36 cellular contexts compared by ENCODE assay signal in the genomic region with DNA sequence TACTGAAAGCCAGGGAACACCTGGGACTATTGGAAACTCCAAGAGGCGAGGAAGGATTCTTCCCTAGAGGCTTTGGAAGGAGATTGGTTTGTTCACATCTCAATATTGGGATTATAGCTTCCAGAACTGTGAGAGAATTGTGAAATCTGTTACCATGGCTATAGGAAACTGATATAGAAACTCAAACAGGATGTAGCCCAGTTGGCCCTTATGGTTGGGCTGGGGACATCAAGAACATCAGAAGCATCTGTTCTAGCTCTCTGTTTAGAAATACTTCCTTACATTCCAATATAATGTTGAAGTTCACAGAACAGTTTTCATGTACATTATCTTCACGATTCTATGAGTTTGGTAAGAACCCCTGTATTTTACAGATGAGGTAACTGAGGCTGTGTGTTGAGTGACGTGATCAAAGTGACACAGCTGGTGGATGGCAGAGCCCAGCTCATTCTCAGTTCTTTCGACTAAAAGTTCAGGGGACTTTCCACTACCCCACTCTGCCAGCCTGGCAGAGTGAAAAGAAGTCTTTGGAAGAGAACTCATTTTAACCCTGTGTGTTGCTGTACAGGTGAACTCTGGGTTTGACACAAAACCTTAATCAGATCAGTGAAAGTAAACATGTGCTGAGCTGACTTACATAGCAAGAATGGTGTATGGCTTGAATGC.
"Had no signal": no experiment of that assay in that cellular context is flagged by ENCODE, and none has a peak within 500 bp of the region (broad histone marks: within the 10 kb centered on the region; RNA-seq: fewer than 3 reads in every experiment).

No MANE protein-coding gene starts in this region.

- H3K79me2 ChIP-seq: hepatocyte had no signal

- H3K4me2 ChIP-seq: hepatocyte had no signal

- FAIRE-seq: endometrium, endothelial cell of umbilical vein had no signal

- H3K27ac Mint-ChIP-seq: activated CD4-positive, alpha-beta memory T cell treated with anti-CD3 and anti-CD28 coated beads for 36 hours; activated CD4-positive, alpha-beta T cell treated with anti-CD3 and anti-CD28 coated beads for 36 hours; activated CD4-positive, alpha-beta T cell treated with anti-CD3 and anti-CD28 coated beads, Interleukin-2, amount 10 ng/mL, durations not matched to agents 24 days and 14 days; activated CD8-positive, alpha-beta memory T cell treated with anti-CD3 and anti-CD28 coated beads, Interleukin-2, amount 10 ng/mL, durations not matched to agents 7 days and 5 days; activated CD8-positive, alpha-beta T cell treated with anti-CD3 and anti-CD28 coated beads, Interleukin-2, amount 10 ng/mL, durations not matched to agents 7 days and 5 days; activated naive CD4-positive, alpha-beta T cell treated with anti-CD3 and anti-CD28 coated beads for 36 hours; activated naive CD4-positive, alpha-beta T cell treated with anti-CD3 and anti-CD28 coated beads, Interleukin-2, amount 50 U/mL, for 24 hours; activated naive CD8-positive, alpha-beta T cell treated with anti-CD3 and anti-CD28 coated beads for 36 hours; activated naive CD8-positive, alpha-beta T cell treated with anti-CD3 and anti-CD28 coated beads, Interleukin-2, amount 50 U/mL, for 24 hours; activated T-helper 1 cell treated with anti-CD3 and anti-CD28 coated beads, Interleukin-12 subunit alpha, Interleukin-12 subunit beta, Interleukin-2, Interleukin-4 antibody, amounts not matched to agents 30 ng/mL and 10 ng/mL and 1 ng/mL, durations not matched to agents 14 hours and 24 hours and 36 hours; activated T-helper 2 cell treated with anti-CD3 and anti-CD28 coated beads, Interferon-gamma antibody, Interleukin-2, Interleukin-4, amounts not matched to agents 10 μg/mL and 5 μg/mL and 100 μg/mL, durations not matched to agents 14 hours and 24 hours and 36 hours; T-helper 2 cell treated with Interferon-gamma antibody and Interleukin-4, amounts not matched to agents 5 μg/mL and 100 μg/mL, for 36 hours had no signal

- H3K36me3 ChIP-seq: adrenal gland, cardiac muscle cell, colonic mucosa, esophagus squamous epithelium, gastroesophageal sphincter, heart right ventricle had no signal

- H3K27me3 Mint-ChIP-seq: activated CD4-positive, alpha-beta memory T cell treated with anti-CD3 and anti-CD28 coated beads for 36 hours; activated CD4-positive, alpha-beta T cell treated with anti-CD3 and anti-CD28 coated beads for 36 hours; activated CD4-positive, alpha-beta T cell treated with anti-CD3 and anti-CD28 coated beads, Interleukin-2, amount 10 ng/mL, durations not matched to agents 24 days and 14 days; activated CD8-positive, alpha-beta memory T cell treated with anti-CD3 and anti-CD28 coated beads, Interleukin-2, amount 10 ng/mL, durations not matched to agents 7 days and 5 days; activated naive CD4-positive, alpha-beta T cell treated with anti-CD3 and anti-CD28 coated beads, Interleukin-2, amount 50 U/mL, for 24 hours; activated naive CD8-positive, alpha-beta T cell treated with anti-CD3 and anti-CD28 coated beads for 36 hours; activated naive CD8-positive, alpha-beta T cell treated with anti-CD3 and anti-CD28 coated beads, Interleukin-2, amount 50 U/mL, for 24 hours had no signal

- H2AFZ ChIP-seq: hepatocyte had no signal

- H3K4me3 Mint-ChIP-seq: activated CD4-positive, alpha-beta memory T cell treated with anti-CD3 and anti-CD28 coated beads for 36 hours; activated CD4-positive, alpha-beta T cell treated with anti-CD3 and anti-CD28 coated beads for 36 hours; activated CD4-positive, alpha-beta T cell treated with anti-CD3 and anti-CD28 coated beads, Interleukin-2, amount 10 ng/mL, durations not matched to agents 24 days and 14 days; activated CD8-positive, alpha-beta memory T cell treated with anti-CD3 and anti-CD28 coated beads, Interleukin-2, amount 10 ng/mL, durations not matched to agents 7 days and 5 days; activated CD8-positive, alpha-beta T cell treated with anti-CD3 and anti-CD28 coated beads, Interleukin-2, amount 10 ng/mL, durations not matched to agents 7 days and 5 days; activated naive CD4-positive, alpha-beta T cell treated with anti-CD3 and anti-CD28 coated beads for 36 hours; activated naive CD4-positive, alpha-beta T cell treated with anti-CD3 and anti-CD28 coated beads, Interleukin-2, amount 50 U/mL, for 24 hours; activated naive CD8-positive, alpha-beta T cell treated with anti-CD3 and anti-CD28 coated beads for 36 hours; activated naive CD8-positive, alpha-beta T cell treated with anti-CD3 and anti-CD28 coated beads, Interleukin-2, amount 50 U/mL, for 24 hours; activated T-helper 1 cell treated with anti-CD3 and anti-CD28 coated beads, Interleukin-12 subunit alpha, Interleukin-12 subunit beta, Interleukin-2, Interleukin-4 antibody, amounts not matched to agents 30 ng/mL and 10 ng/mL and 1 ng/mL, durations not matched to agents 14 hours and 24 hours and 36 hours; T-helper 2 cell treated with Interferon-gamma antibody and Interleukin-4, amounts not matched to agents 5 μg/mL and 100 μg/mL, for 36 hours had no signal

- H3K36me3 Mint-ChIP-seq: activated CD4-positive, alpha-beta memory T cell treated with anti-CD3 and anti-CD28 coated beads for 36 hours; activated CD8-positive, alpha-beta memory T cell treated with anti-CD3 and anti-CD28 coated beads, Interleukin-2, amount 10 ng/mL, durations not matched to agents 7 days and 5 days; activated naive CD4-positive, alpha-beta T cell treated with anti-CD3 and anti-CD28 coated beads, Interleukin-2, amount 50 U/mL, for 24 hours; activated naive CD8-positive, alpha-beta T cell treated with anti-CD3 and anti-CD28 coated beads for 36 hours had no signal

- H3K27me3 ChIP-seq: adrenal gland, body of pancreas, cardiac muscle cell, colonic mucosa, esophagus squamous epithelium, gastroesophageal sphincter, heart right ventricle, hepatocyte had no signal

- H3K9me3 ChIP-seq: adrenal gland, body of pancreas, colonic mucosa, esophagus squamous epithelium, heart right ventricle had no signal

- H3K4me1 ChIP-seq: adrenal gland, body of pancreas, colonic mucosa, esophagus squamous epithelium, gastroesophageal sphincter, heart right ventricle had no signal

- ATAC-seq: activated CD4-positive, alpha-beta T cell treated with anti-CD3 and anti-CD28 coated beads for 36 hours; activated CD8-positive, alpha-beta memory T cell treated with anti-CD3 and anti-CD28 coated beads, Interleukin-2, amount 10 ng/mL, durations not matched to agents 7 days and 5 days; activated CD8-positive, alpha-beta T cell treated with anti-CD3 and anti-CD28 coated beads, Interleukin-2, amount 10 ng/mL, durations not matched to agents 7 days and 5 days; activated naive CD8-positive, alpha-beta T cell treated with anti-CD3 and anti-CD28 coated beads, Interleukin-2, amount 50 U/mL, for 24 hours; body of pancreas; gastroesophageal sphincter; heart right ventricle had no signal

- H3K9me3 Mint-ChIP-seq: activated CD4-positive, alpha-beta T cell treated with anti-CD3 and anti-CD28 coated beads, Interleukin-2, amount 10 ng/mL, durations not matched to agents 24 days and 14 days; activated naive CD4-positive, alpha-beta T cell treated with anti-CD3 and anti-CD28 coated beads for 36 hours; activated naive CD4-positive, alpha-beta T cell treated with anti-CD3 and anti-CD28 coated beads, Interleukin-2, amount 50 U/mL, for 24 hours; activated naive CD8-positive, alpha-beta T cell treated with anti-CD3 and anti-CD28 coated beads for 36 hours; activated naive CD8-positive, alpha-beta T cell treated with anti-CD3 and anti-CD28 coated beads, Interleukin-2, amount 50 U/mL, for 24 hours; activated T-helper 1 cell treated with anti-CD3 and anti-CD28 coated beads, Interleukin-12 subunit alpha, Interleukin-12 subunit beta, Interleukin-2, Interleukin-4 antibody, amounts not matched to agents 30 ng/mL and 10 ng/mL and 1 ng/mL, durations not matched to agents 14 hours and 24 hours and 36 hours; activated T-helper 2 cell treated with anti-CD3 and anti-CD28 coated beads, Interferon-gamma antibody, Interleukin-2, Interleukin-4, amounts not matched to agents 10 μg/mL and 5 μg/mL and 100 μg/mL, durations not matched to agents 14 hours and 24 hours and 36 hours; T-helper 2 cell treated with Interferon-gamma antibody and Interleukin-4, amounts not matched to agents 5 μg/mL and 100 μg/mL, for 36 hours had no signal

- DNase-seq: activated CD4-positive, alpha-beta memory T cell treated with anti-CD3 and anti-CD28 coated beads for 36 hours; activated CD4-positive, alpha-beta T cell treated with anti-CD3 and anti-CD28 coated beads for 36 hours; activated CD4-positive, alpha-beta T cell treated with anti-CD3 and anti-CD28 coated beads, Interleukin-2, amount 10 ng/mL, durations not matched to agents 24 days and 14 days; activated CD4-positive, CD25-positive, alpha-beta regulatory T cell; activated CD4-positive, CD25-positive, alpha-beta regulatory T cell treated with anti-CD3 and anti-CD28 coated beads, Interleukin-2, amount 50 U/mL, for 72 hours; activated CD8-positive, alpha-beta memory T cell treated with anti-CD3 and anti-CD28 coated beads, Interleukin-2, amount 10 ng/mL, durations not matched to agents 7 days and 5 days; activated CD8-positive, alpha-beta memory T cell treated with anti-CD3 and anti-CD28 coated beads, Interleukin-2, amount 50 U/mL, for 4 hours; activated CD8-positive, alpha-beta T cell treated with anti-CD3 and anti-CD28 coated beads, Interleukin-2, amount 10 ng/mL, durations not matched to agents 7 days and 5 days; activated effector memory CD4-positive, alpha-beta T cell treated with anti-CD3 and anti-CD28 coated beads, Interleukin-2, amount 50 U/mL, for 16 hours; activated naive CD4-positive, alpha-beta T cell treated with anti-CD3 and anti-CD28 coated beads for 36 hours; activated naive CD8-positive, alpha-beta T cell treated with anti-CD3 and anti-CD28 coated beads for 36 hours; activated naive CD8-positive, alpha-beta T cell treated with anti-CD3 and anti-CD28 coated beads, Interleukin-2, amount 50 U/mL, for 24 hours; activated T-cell treated with anti-CD3 and anti-CD28 coated beads, Interleukin-2, amount 50 U/mL, for 1 hour; activated T-cell treated with anti-CD3 and anti-CD28 coated beads, Interleukin-2, amount 50 U/mL, for 48 hours; adrenal gland; amygdala; aorta; body of pancreas; central memory CD4-positive, alpha-beta T cell; cerebellar nuclear complex; colonic mucosa; effector CD8-positive, alpha-beta T cell; esophagus squamous epithelium; foreskin melanocyte; heart right ventricle; T1000 had no signal

- H3K27ac ChIP-seq: adrenal gland, body of pancreas, cardiac muscle cell, colonic mucosa, epithelial cell of prostate, esophagus squamous epithelium, gastroesophageal sphincter, heart right ventricle, hepatocyte had no signal

- H3K4me1 Mint-ChIP-seq: activated CD4-positive, alpha-beta T cell treated with anti-CD3 and anti-CD28 coated beads for 36 hours; activated CD4-positive, alpha-beta T cell treated with anti-CD3 and anti-CD28 coated beads, Interleukin-2, amount 10 ng/mL, durations not matched to agents 24 days and 14 days; activated CD8-positive, alpha-beta memory T cell treated with anti-CD3 and anti-CD28 coated beads, Interleukin-2, amount 10 ng/mL, durations not matched to agents 7 days and 5 days; activated naive CD4-positive, alpha-beta T cell treated with anti-CD3 and anti-CD28 coated beads, Interleukin-2, amount 50 U/mL, for 24 hours; activated naive CD8-positive, alpha-beta T cell treated with anti-CD3 and anti-CD28 coated beads for 36 hours; activated naive CD8-positive, alpha-beta T cell treated with anti-CD3 and anti-CD28 coated beads, Interleukin-2, amount 50 U/mL, for 24 hours had no signal

- H3K4me3 ChIP-seq: adrenal gland, body of pancreas, cardiac muscle cell, colonic mucosa, esophagus squamous epithelium, gastroesophageal sphincter, heart right ventricle, hepatocyte had no signal
